ENCODE assay signal across 29 cellular contexts in genomic region chr9:131129183-131129582, GRCh38. TPM values are rescaled to one million over a fixed set of nuclear protein-coding genes. Genes with fewer than 3 reads are reported as not detected.
"Had no signal": no experiment of that assay in that cellular context is flagged by ENCODE, and none has a peak within 500 bp of the region (broad histone marks: within the 10 kb centered on the region; RNA-seq: fewer than 3 reads in every experiment).

No MANE protein-coding gene starts in this region.

- H3K9me3 ChIP-seq: left lung, lower lobe of right lung, pancreas, prostate gland, tibial nerve, uterus had no signal

- H3K4me3 ChIP-seq: left lung, lower lobe of right lung, pancreas, prostate gland, skin epidermis, tibial nerve, uterus had no signal

- H3K36me3 ChIP-seq: prostate gland, uterus had no signal

- H3K4me1 ChIP-seq: pancreas, uterus had no signal

- ATAC-seq: left colon; left lung; lower lobe of right lung; naive thymus-derived CD8-positive, alpha-beta T cell; pancreas; right cardiac atrium; sciatic nerve; stimulated activated naive B cell treated with anti-CD40 and anti-IgM and Interleukin-4, amounts not matched to agents 10 μg/mL and 1 μg/mL and 100 μg/mL, for 72 hours; stimulated activated naive CD8-positive, alpha-beta T cell treated with anti-CD3 and anti-CD28 coated beads, Interleukin-15, Interleukin-2, amounts not matched to agents 100 U/mL and 50 U/mL, for 24 hours had no signal

- H3K27me3 ChIP-seq: left lung, pancreas, tibial nerve, uterus had no signal

- DNase-seq: immature natural killer cell; kidney; left colon; left lung; lower lobe of right lung; mammary epithelial cell; mesenchymal stem cell; naive thymus-derived CD8-positive, alpha-beta T cell; nucleus accumbens; pancreas; posterior cingulate gyrus; retina; right cardiac atrium; stimulated activated CD4-positive, alpha-beta T cell treated with anti-CD3 and anti-CD28 coated beads, Interleukin-12 subunit alpha, Interleukin-12 subunit beta, amount 100 ng/mL, for 4 hours; stimulated activated CD4-positive, alpha-beta T cell treated with anti-CD3 and anti-CD28 coated beads, Interleukin-15, amount 100 ng/mL, for 24 hours; stimulated activated CD4-positive, alpha-beta T cell treated with anti-CD3 and anti-CD28 coated beads, Interleukin-2, amount 100 ng/mL, for 24 hours; stimulated activated CD4-positive, alpha-beta T cell treated with anti-CD3 and anti-CD28 coated beads, Interleukin-4, amount 100 ng/mL, for 1 hour; stimulated activated naive B cell treated with anti-CD40 and anti-IgM and Interleukin-4, amounts not matched to agents 10 μg/mL and 1 μg/mL and 100 μg/mL, for 72 hours; stimulated activated naive CD8-positive, alpha-beta T cell treated with anti-CD3 and anti-CD28 coated beads, Interleukin-15, Interleukin-2, amounts not matched to agents 100 U/mL and 50 U/mL, for 24 hours; substantia nigra; uterus had no signal

- H3K9me3 Mint-ChIP-seq: immature natural killer cell; naive thymus-derived CD8-positive, alpha-beta T cell; nephron; neural crest cell; stimulated activated naive B cell treated with anti-CD40 and anti-IgM and Interleukin-4, amounts not matched to agents 10 μg/mL and 1 μg/mL and 100 μg/mL, for 72 hours; type B pancreatic cell had no signal

- H3K27me3 Mint-ChIP-seq: naive thymus-derived CD8-positive, alpha-beta T cell; stimulated activated naive B cell treated with anti-CD40 and anti-IgM and Interleukin-4, amounts not matched to agents 10 μg/mL and 1 μg/mL and 100 μg/mL, for 72 hours; type B pancreatic cell had no signal

- H3K27ac Mint-ChIP-seq: immature natural killer cell; naive thymus-derived CD8-positive, alpha-beta T cell; nephron; stimulated activated naive B cell treated with anti-CD40 and anti-IgM and Interleukin-4, amounts not matched to agents 10 μg/mL and 1 μg/mL and 100 μg/mL, for 72 hours; type B pancreatic cell had no signal

- H3K4me3 Mint-ChIP-seq: immature natural killer cell; naive thymus-derived CD8-positive, alpha-beta T cell; neural crest cell; stimulated activated naive B cell treated with anti-CD40 and anti-IgM and Interleukin-4, amounts not matched to agents 10 μg/mL and 1 μg/mL and 100 μg/mL, for 72 hours; type B pancreatic cell had no signal

RNA-seq across cellular contexts. Expression of gene AIF1L, which starts 32.9 kb away (rescaled TPM):
- total RNA-seq: naive thymus-derived CD8-positive, alpha-beta T cell; osteoblast had no signal
